Comparison of ENCODE assay signal across 9 cellular contexts in genomic region chr11:128302425-128303186, GRCh38.
DNase-seq lines count a peak whose midpoint lies in the region; ATAC-seq and FAIRE-seq lines count a peak whose summit lies in the region.
"Had no signal": no experiment of that assay in that cellular context is flagged by ENCODE, and none has a peak within 500 bp of the region (broad histone marks: within the 10 kb centered on the region; RNA-seq: fewer than 3 reads in every experiment).

No MANE protein-coding gene starts in this region.

- H3K27ac Mint-ChIP-seq in T-helper 17 cell = peak overlapping the region; percentile 96

- ATAC-seq in HG02970 (IDR thresholded peaks at IDR 0.05; ENCODE audit: low FRiP score, unreplicated experiment) (peak; percentile 82), T-helper 17 cell (peak; percentile 89)
- ATAC-seq: A549 had no signal

- peak; percentile 71 for FAIRE-seq in islet of Langerhans (lab: Jason Lieb, UNC)
- FAIRE-seq: A549 had no signal

- peaks cover 60% of the 10 kb centered on the region for H3K4me1 Mint-ChIP-seq in T-helper 17 cell

- H3K4me3 Mint-ChIP-seq in T-helper 17 cell = peak overlapping the region; percentile 84

- peaks cover 2% of the 10 kb centered on the region for H3K36me3 Mint-ChIP-seq in T-helper 17 cell (ENCODE audit: low read depth)

- DNase-seq in NCI-H2107 treated with DMSO at 0.1 percent for 48 hours (lab: John Stamatoyannopoulos, UW; ENCODE audit: unreplicated experiment) (peak; percentile 44), NCI-H2107 (lab: John Stamatoyannopoulos, UW) (no peak), T-helper 17 cell (peak; percentile 34 to 63 (median 60)), NCI-H82 (lab: John Stamatoyannopoulos, UW) (no peak), NCI-H187 treated with DMSO at 0.1 percent for 48 hours (lab: John Stamatoyannopoulos, UW) (no peak), NCI-H2171 treated with DMSO at 0.1 percent for 48 hours (lab: John Stamatoyannopoulos, UW) (no peak)

- H3K9me3 ChIP-seq in T-helper 17 cell (ENCODE audit: control insufficient read depth, low read length, poor library complexity, severe bottlenecking) = no peaks in the 10 kb centered on the region
- H3K9me3 ChIP-seq: A549 had no signal

- H3K27me3 Mint-ChIP-seq in T-helper 17 cell = no peaks in the 10 kb centered on the region

Comparison
In these comparisons a context has a peak if more than half of its experiments do, and no peak if none do; other contexts are left out.
1. DNase-seq: peak in NCI-H2107 treated with DMSO at 0.1 percent for 48 hours (single experiment) and T-helper 17 cell (3 of 3); none in NCI-H2107 (single experiment), NCI-H82 (single experiment), NCI-H187 treated with DMSO at 0.1 percent for 48 hours (single experiment) and NCI-H2171 treated with DMSO at 0.1 percent for 48 hours (single experiment).